ENCODE assay signal across 1 cellular context in the genomic region with DNA sequence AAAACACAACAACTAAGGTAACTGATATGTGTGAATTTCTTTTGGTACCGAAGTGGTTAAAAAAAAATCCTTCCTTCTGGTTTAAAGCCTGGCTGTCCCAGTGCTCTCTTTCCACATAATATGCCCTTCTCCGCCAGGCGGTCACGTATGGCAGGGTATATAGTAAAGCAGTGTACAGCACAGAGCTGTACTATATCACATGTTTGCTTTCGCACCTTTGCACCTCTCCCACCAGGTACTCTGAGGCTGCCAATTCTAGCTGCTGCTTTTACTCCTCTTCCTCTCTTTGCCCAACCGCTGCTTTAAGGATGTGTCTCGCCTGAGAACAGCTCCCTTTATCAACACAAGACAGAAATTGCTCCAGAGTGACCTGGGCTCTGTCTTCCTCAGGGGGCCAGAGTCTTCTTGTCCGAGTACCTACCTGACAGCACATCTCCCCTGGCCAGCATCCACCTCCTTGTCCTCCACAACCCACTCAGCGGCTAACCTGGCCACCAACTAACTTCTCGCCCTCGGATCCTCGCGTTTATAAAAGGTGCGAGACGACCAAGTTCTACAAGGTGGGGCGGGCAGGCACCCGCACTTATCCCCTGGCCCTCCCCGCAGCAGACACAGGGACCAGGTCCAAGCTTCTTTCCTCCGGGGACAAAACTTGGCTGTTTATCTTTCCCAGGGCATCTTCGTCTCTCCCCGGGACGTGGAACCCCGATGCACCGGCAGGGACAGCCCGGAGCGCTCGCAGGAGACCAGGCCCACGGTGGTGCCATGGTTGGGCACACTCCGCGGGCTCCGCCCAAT.
TF ChIP-seq lines count a peak whose summit lies in the region.

No MANE protein-coding gene starts in this region.

TF ChIP-seq in HepG2, 621 proteins besides CTCF, POLR2A, EP300 and RAD21 (continued from another document):
- TF ChIP-seq, protein P1, sequence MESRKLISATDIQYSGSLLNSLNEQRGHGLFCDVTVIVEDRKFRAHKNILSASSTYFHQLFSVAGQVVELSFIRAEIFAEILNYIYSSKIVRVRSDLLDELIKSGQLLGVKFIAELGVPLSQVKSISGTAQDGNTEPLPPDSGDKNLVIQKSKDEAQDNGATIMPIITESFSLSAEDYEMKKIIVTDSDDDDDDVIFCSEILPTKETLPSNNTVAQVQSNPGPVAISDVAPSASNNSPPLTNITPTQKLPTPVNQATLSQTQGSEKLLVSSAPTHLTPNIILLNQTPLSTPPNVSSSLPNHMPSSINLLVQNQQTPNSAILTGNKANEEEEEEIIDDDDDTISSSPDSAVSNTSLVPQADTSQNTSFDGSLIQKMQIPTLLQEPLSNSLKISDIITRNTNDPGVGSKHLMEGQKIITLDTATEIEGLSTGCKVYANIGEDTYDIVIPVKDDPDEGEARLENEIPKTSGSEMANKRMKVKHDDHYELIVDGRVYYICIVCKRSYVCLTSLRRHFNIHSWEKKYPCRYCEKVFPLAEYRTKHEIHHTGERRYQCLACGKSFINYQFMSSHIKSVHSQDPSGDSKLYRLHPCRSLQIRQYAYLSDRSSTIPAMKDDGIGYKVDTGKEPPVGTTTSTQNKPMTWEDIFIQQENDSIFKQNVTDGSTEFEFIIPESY (CRISPR knock-in tag; IDR thresholded peaks at IDR 0.05), result no peak
